Comparison of ENCODE assay signal across 9 cellular contexts in the genomic region with DNA sequence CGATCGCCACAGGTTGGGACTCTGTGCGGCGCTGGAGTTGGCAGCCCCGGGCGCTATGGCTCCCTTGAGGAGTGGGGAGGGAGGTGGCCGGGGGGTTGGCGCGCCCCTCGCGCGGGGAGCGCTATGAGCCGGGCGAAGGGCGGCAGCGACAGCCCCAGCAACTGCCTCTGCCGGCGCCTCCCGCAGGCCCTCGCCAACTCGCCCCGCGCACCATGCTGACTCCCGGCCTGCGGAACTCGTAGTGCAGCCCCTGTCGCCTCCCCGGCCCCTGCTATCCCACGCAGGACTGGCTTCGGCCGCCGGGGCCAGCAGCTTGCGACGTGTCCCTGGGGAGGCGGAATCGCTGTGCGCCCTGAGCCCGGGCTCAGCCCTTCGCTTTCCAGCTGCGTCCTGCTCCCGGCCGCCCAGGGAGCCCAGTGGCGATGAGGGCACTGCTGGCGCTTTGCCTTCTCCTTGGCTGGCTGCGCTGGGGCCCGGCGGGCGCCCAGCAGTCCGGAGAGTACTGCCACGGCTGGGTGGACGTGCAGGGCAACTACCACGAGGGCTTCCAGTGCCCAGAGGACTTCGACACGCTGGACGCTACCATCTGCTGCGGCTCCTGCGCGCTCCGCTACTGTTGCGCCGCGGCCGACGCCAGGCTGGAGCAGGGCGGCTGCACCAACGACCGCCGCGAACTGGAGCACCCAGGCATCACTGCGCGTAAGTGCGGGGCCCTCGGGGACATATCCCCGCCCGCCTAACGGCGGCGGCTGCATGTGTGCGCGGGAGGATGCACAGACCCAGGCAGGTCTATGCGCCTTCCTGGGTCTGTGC. TPM values are rescaled to one million over a fixed set of nuclear protein-coding genes. Genes with fewer than 3 reads are reported as not detected.
A peak's percentile ranks its signal among the peaks of the same experiment; 100 is the strongest.
DNase-seq lines count a peak whose midpoint lies in the region; ATAC-seq, FAIRE-seq and TF ChIP-seq lines count a peak whose summit lies in the region.
"Had no signal": no experiment of that assay in that cellular context is flagged by ENCODE, and none has a peak within 500 bp of the region (broad histone marks: within the 10 kb centered on the region; RNA-seq: fewer than 3 reads in every experiment).

No MANE protein-coding gene starts in this region.

- H3K9me3 Mint-ChIP-seq in Caco-2 (ENCODE audit: unreplicated experiment), result no peaks in the 10 kb centered on the region
- no peaks in the 10 kb centered on the region for H3K9me3 Mint-ChIP-seq in activated naive CD8-positive, alpha-beta T cell (ENCODE audit: low read depth)

- BruUV-seq in Caco-2 (replicated peaks; lab: Mats Ljungman, UMichigan), result no TSS peak

- H3K36me3 Mint-ChIP-seq in Caco-2 (ENCODE audit: insufficient read depth, unreplicated experiment), result no peaks in the 10 kb centered on the region
- no peaks in the 10 kb centered on the region for H3K36me3 Mint-ChIP-seq in activated naive CD8-positive, alpha-beta T cell

- peak overlapping the region; percentile 31 for H3K4me3 ChIP-seq in Caco-2 (ENCODE audit: low read depth, low read length)
- H3K4me3 ChIP-seq in HL-60 (replicated peaks; ENCODE audit: insufficient read depth, low read length), result peak overlapping the region; percentile 20
- H3K4me3 ChIP-seq in iPS-18c (ENCODE audit: insufficient read depth, low read depth, low read length), result peak overlapping the region; percentile 64
- peak overlapping the region; percentile 13 to 36 (median 22) for H3K4me3 ChIP-seq in skin epidermis

- peaks cover 3% of the 10 kb centered on the region; the same call in 1 of the 2 replicates for H3K27me3 ChIP-seq in Caco-2 (replicated peaks; ENCODE audit: control insufficient read depth, insufficient read depth, low read length)
- peaks cover 52% of the 10 kb centered on the region for H3K27me3 ChIP-seq in HL-60 (ENCODE audit: insufficient read depth, poor library complexity, severe bottlenecking)

- no peak overlapping the region for H3K27ac Mint-ChIP-seq in Caco-2 (ENCODE audit: unreplicated experiment)
- H3K27ac Mint-ChIP-seq in activated naive CD8-positive, alpha-beta T cell, result no peak overlapping the region

- peak; percentile 28 for ATAC-seq in GM19463 (IDR thresholded peaks at IDR 0.05; ENCODE audit: unreplicated experiment)

- H3K9me3 ChIP-seq in Caco-2, result no peaks in the 10 kb centered on the region
- no peaks in the 10 kb centered on the region for H3K9me3 ChIP-seq in iPS-18c (ENCODE audit: control insufficient read depth, insufficient read depth, low read length)

- no peaks in the 10 kb centered on the region for H3K4me1 Mint-ChIP-seq in Caco-2 (ENCODE audit: low read depth, unreplicated experiment)
- peaks cover 26% of the 10 kb centered on the region for H3K4me1 Mint-ChIP-seq in activated naive CD8-positive, alpha-beta T cell (ENCODE audit: low read depth)

- H3K4me1 ChIP-seq in Caco-2, result no peaks in the 10 kb centered on the region

- CTCF ChIA-PET in Caco-2 (lab: Charles Lee), result interaction anchor here (1.0 to 1.1 kb wide), 2 partner anchors 26 to 122 kb away, joined by 3 to 4 read pairs; no protein-coding TSS in a partner anchor

- TF ChIP-seq CTCF in Caco-2 (IDR thresholded peaks at IDR 0.05; ENCODE audit: insufficient read depth in 1 of 2, low read depth in 1 of 2, low read length in 1 of 2, severe bottlenecking in 1 of 2, unreplicated experiment in 1 of 2) (no peak), HL-60 (IDR thresholded peaks at IDR 0.05; ENCODE audit: insufficient read depth, low read length) (no peak)

- intact Hi-C loops in Caco-2 (cut with micrococcal nuclease; ENCODE audit: unreplicated experiment), result loop anchor here (5.0 kb wide), 1 partner anchor 104 kb away; no protein-coding TSS in a partner anchor

- DNase-seq in Caco-2, result no peak
- DNase-seq in HL-60 (ENCODE audit: low read depth in 1 of 2, low spot score in 1 of 2), result peak in 1 of 2 experiments; percentile 11
- no peak for DNase-seq in frontal cortex (ENCODE audit: low spot score in 2 of 2)
- DNase-seq in occipital lobe (lab: John Stamatoyannopoulos, UW), result no peak

- H3K36me3 ChIP-seq in Caco-2 (ENCODE audit: control insufficient read depth, insufficient read depth, low read length), result no peaks in the 10 kb centered on the region

- peak overlapping the region; percentile 75 for H3K4me3 Mint-ChIP-seq in Caco-2 (ENCODE audit: unreplicated experiment)
- peak overlapping the region; percentile 89 for H3K4me3 Mint-ChIP-seq in activated naive CD8-positive, alpha-beta T cell

- no peak for FAIRE-seq in frontal cortex (lab: Jason Lieb, UNC)

- H3K27ac ChIP-seq in HL-60 (replicated peaks) (no peak overlapping the region), skin epidermis (no peak overlapping the region)

- POLR2A ChIA-PET in Caco-2 (lab: Charles Lee), result no interaction called here

- H3K27me3 Mint-ChIP-seq in Caco-2 (ENCODE audit: insufficient read depth, unreplicated experiment), result peaks cover 36% of the 10 kb centered on the region
- peaks cover 28% of the 10 kb centered on the region for H3K27me3 Mint-ChIP-seq in activated naive CD8-positive, alpha-beta T cell

RNA-seq across cellular contexts. Expression of gene SHISA3, which starts 0.6 kb away (rescaled TPM):
- total RNA-seq in Caco-2 (2022) (not detected in 2 replicates), frontal cortex (under 0.01 TPM), occipital lobe (0.16 TPM)
- total RNA-seq: myocyte had no signal
